In genomic region chr1:27141266-27142003, GRCh38 we compare ENCODE assay signal across 12 cellular contexts. TPM values are rescaled to one million over a fixed set of nuclear protein-coding genes. Genes with fewer than 3 reads are reported as not detected.
A peak's percentile ranks its signal among the peaks of the same experiment; 100 is the strongest.
DNase-seq lines count a peak whose midpoint lies in the region; ATAC-seq and TF ChIP-seq lines count a peak whose summit lies in the region.
"Had no signal": no experiment of that assay in that cellular context is flagged by ENCODE, and none has a peak within 500 bp of the region (broad histone marks: within the 10 kb centered on the region; RNA-seq: fewer than 3 reads in every experiment).

No MANE protein-coding gene starts in this region.

- WGBS in body of pancreas, 2 donors, result 56 to 59% methylated on average over 8 to 9 of the region's 9 CpGs

- TF ChIP-seq POLR2A in body of pancreas (IDR thresholded peaks at IDR 0.05), result no peak
- TF ChIP-seq POLR2A in GM18505 (IDR thresholded peaks at IDR 0.05; ENCODE audit: borderline replicate concordance, extremely low read depth, insufficient read depth, insufficient read length), result no peak

- peak; percentile 31 for ATAC-seq in body of pancreas
- no peak for ATAC-seq in GM21619 (IDR thresholded peaks at IDR 0.05; ENCODE audit: unreplicated experiment)
- no peak for ATAC-seq in omental fat pad (ENCODE audit: low FRiP score)
- no peak for ATAC-seq in GM18505 (IDR thresholded peaks at IDR 0.05; ENCODE audit: unreplicated experiment)

- H3K9me3 ChIP-seq in body of pancreas (no peaks in the 10 kb centered on the region), neutrophil (no peaks in the 10 kb centered on the region)

- H3K27me3 ChIP-seq in body of pancreas (no peaks in the 10 kb centered on the region), neutrophil (no peaks in the 10 kb centered on the region)

- H3K4me3 ChIP-seq in body of pancreas, result no peak overlapping the region
- no peak overlapping the region for H3K4me3 ChIP-seq in neutrophil (ENCODE audit: low read depth in 1 of 2, low read length in 1 of 2)

- peaks cover 24% of the 10 kb centered on the region for H3K4me1 ChIP-seq in body of pancreas
- peaks cover 62 to 68% of the 10 kb centered on the region in 2 experiments for H3K4me1 ChIP-seq in neutrophil (ENCODE audit: control insufficient read depth in 1 of 2, insufficient read depth in 1 of 2, low read depth in 1 of 2, low read length in 1 of 2)

- TF ChIP-seq CTCF in body of pancreas (IDR thresholded peaks at IDR 0.05), result no peak
- TF ChIP-seq CTCF in neutrophil (IDR thresholded peaks at IDR 0.05), result no peak
- TF ChIP-seq CTCF in omental fat pad (IDR thresholded peaks at IDR 0.05), result no peak

- intact Hi-C loops in body of pancreas (cut with DNase I), result no loop called here

- H3K36me3 ChIP-seq in body of pancreas (replicated peaks in 1 of 2; ENCODE audit: insufficient read depth in 1 of 2, low read depth in 2 of 2) (no peaks in the 10 kb centered on the region), neutrophil (peaks cover 13% of the 10 kb centered on the region)
- H3K36me3 ChIP-seq: WERI-Rb-1 had no signal

- no peak overlapping the region for H3K27ac ChIP-seq in body of pancreas
- peak overlapping the region; percentile 99 for H3K27ac ChIP-seq in neutrophil
- H3K27ac ChIP-seq: WERI-Rb-1 had no signal

- DNase-seq in DMS153 (lab: John Stamatoyannopoulos, UW), result peak; percentile 86
- peak; percentile 18 for DNase-seq in NCI-H1436 treated with DMSO at 0.1 percent for 48 hours (lab: John Stamatoyannopoulos, UW)
- peak; percentile 49 to 76 (median 64) for DNase-seq in body of pancreas
- no peak for DNase-seq in middle frontal gyrus (ENCODE audit: extremely low spot score, low spot score)
- no peak for DNase-seq in omental fat pad (ENCODE audit: low spot score)
- DNase-seq: kidney glomerular epithelial cell; MV-4-11; stimulated activated CD4-positive, alpha-beta T cell treated with anti-CD3 and anti-CD28 coated beads, Interleukin-4, amount 100 ng/mL, for 4 hours; WERI-Rb-1 had no signal

RNA-seq across cellular contexts. Expression of gene SLC9A1, which starts 13.5 kb away (rescaled TPM):
- 1 to 10 TPM; 6.9 to 7.8 TPM for total RNA-seq in body of pancreas
- total RNA-seq in omental fat pad, result 10 to 100 TPM in 2 of 4 donors, 1 to 10 TPM in 2; 6.1 to 12.0 (median 10.0) TPM

Comparison
In these comparisons a context has a peak if more than half of its experiments do, and no peak if none do; other contexts are left out.
1. DNase-seq: peak in DMS153 (single experiment), NCI-H1436 treated with DMSO at 0.1 percent for 48 hours (single experiment) and body of pancreas (4 of 4); none in middle frontal gyrus (single experiment) and omental fat pad (single experiment).